10 cellular contexts compared by ENCODE assay signal in genomic region chr12:67540920-67541624, GRCh38.
DNase-seq lines count a peak whose midpoint lies in the region; ATAC-seq and TF ChIP-seq lines count a peak whose summit lies in the region.
"Had no signal": no experiment of that assay in that cellular context is flagged by ENCODE, and none has a peak within 500 bp of the region (broad histone marks: within the 10 kb centered on the region; RNA-seq: fewer than 3 reads in every experiment).

No MANE protein-coding gene starts in this region.

- in situ Hi-C loops in transverse colon (cut with MboI; ENCODE audit: low pct_ligation_motif_present in 1 of 4, low pct_unique_long_range_greater_than_20kb in 1 of 4, low sequenced_read_pairs in 3 of 4), result no loop called here

- no peaks in the 10 kb centered on the region for H3K36me3 Mint-ChIP-seq in activated T-helper 2 cell treated with anti-CD3 and anti-CD28 coated beads, Interferon-gamma antibody, Interleukin-2, Interleukin-4, amounts not matched to agents 10 μg/mL and 5 μg/mL and 100 μg/mL, durations not matched to agents 14 hours and 24 hours and 36 hours (ENCODE audit: low read depth)

- no peaks in the 10 kb centered on the region for H3K9me3 Mint-ChIP-seq in stimulated activated naive CD8-positive, alpha-beta T cell treated with anti-CD3 and anti-CD28 coated beads, Interleukin-15, amount 100 ng/mL, for 72 hours
- H3K9me3 Mint-ChIP-seq in activated T-helper 2 cell treated with anti-CD3 and anti-CD28 coated beads, Interferon-gamma antibody, Interleukin-2, Interleukin-4, amounts not matched to agents 10 μg/mL and 5 μg/mL and 100 μg/mL, durations not matched to agents 14 hours and 24 hours and 36 hours, result no peaks in the 10 kb centered on the region

- no peaks in the 10 kb centered on the region for H3K27me3 Mint-ChIP-seq in stimulated activated naive CD8-positive, alpha-beta T cell treated with anti-CD3 and anti-CD28 coated beads, Interleukin-15, amount 100 ng/mL, for 72 hours
- H3K27me3 Mint-ChIP-seq in activated T-helper 2 cell treated with anti-CD3 and anti-CD28 coated beads, Interferon-gamma antibody, Interleukin-2, Interleukin-4, amounts not matched to agents 10 μg/mL and 5 μg/mL and 100 μg/mL, durations not matched to agents 14 hours and 24 hours and 36 hours (ENCODE audit: low read depth), result peaks cover 3% of the 10 kb centered on the region

- no peak for TF ChIP-seq EP300 in transverse colon (IDR thresholded peaks at IDR 0.05; ENCODE audit: low read depth)

- H3K4me3 ChIP-seq in RWPE2 (ENCODE audit: severe bottlenecking), result no peak overlapping the region
- no peak overlapping the region for H3K4me3 ChIP-seq in aorta (ENCODE audit: low read length in 2 of 2)
- H3K4me3 ChIP-seq in transverse colon, result no peak overlapping the region

- intact Hi-C loops in activated T-helper 2 cell treated with anti-CD3 and anti-CD28 coated beads, Interferon-gamma antibody, Interleukin-2, Interleukin-4, amounts not matched to agents 10 μg/mL and 5 μg/mL and 100 μg/mL, durations not matched to agents 14 hours and 24 hours and 36 hours (cut with micrococcal nuclease), result no loop called here
- intact Hi-C loops in aorta (cut with DNase I) (no loop called here), transverse colon (cut with DNase I; ENCODE audit: low total_unique reads) (no loop called here)

- no peak overlapping the region for H3K27ac Mint-ChIP-seq in stimulated activated naive CD8-positive, alpha-beta T cell treated with anti-CD3 and anti-CD28 coated beads, Interleukin-15, amount 100 ng/mL, for 72 hours
- no peak overlapping the region for H3K27ac Mint-ChIP-seq in activated T-helper 2 cell treated with anti-CD3 and anti-CD28 coated beads, Interferon-gamma antibody, Interleukin-2, Interleukin-4, amounts not matched to agents 10 μg/mL and 5 μg/mL and 100 μg/mL, durations not matched to agents 14 hours and 24 hours and 36 hours

- no peak for DNase-seq in stimulated activated naive CD8-positive, alpha-beta T cell treated with anti-CD3 and anti-CD28 coated beads, Interleukin-15, amount 100 ng/mL, for 72 hours
- DNase-seq in stimulated activated naive CD8-positive, alpha-beta T cell treated with anti-CD3 and anti-CD28 coated beads, Interleukin-15, Interleukin-2, amounts not matched to agents 100 U/mL and 50 U/mL, for 24 hours, result no peak
- no peak for DNase-seq in RWPE2 (ENCODE audit: low spot score)
- no peak for DNase-seq in activated T-helper 2 cell treated with anti-CD3 and anti-CD28 coated beads, Interferon-gamma antibody, Interleukin-2, Interleukin-4, amounts not matched to agents 10 μg/mL and 5 μg/mL and 100 μg/mL, durations not matched to agents 14 hours and 24 hours and 36 hours (ENCODE audit: low spot score)
- no peak for DNase-seq in aorta
- DNase-seq in transverse colon, result no peak
- DNase-seq: kidney, T1000 had no signal

- H3K9me3 ChIP-seq in RWPE2 (ENCODE audit: severe bottlenecking), result no peaks in the 10 kb centered on the region
- H3K9me3 ChIP-seq in aorta (ENCODE audit: control insufficient read depth, low read length), result no peaks in the 10 kb centered on the region
- no peaks in the 10 kb centered on the region for H3K9me3 ChIP-seq in transverse colon

- peak overlapping the region in 1 of 2 donors; percentile 2 for H3K4me3 Mint-ChIP-seq in stimulated activated naive CD8-positive, alpha-beta T cell treated with anti-CD3 and anti-CD28 coated beads, Interleukin-15, amount 100 ng/mL, for 72 hours
- H3K4me3 Mint-ChIP-seq in activated T-helper 2 cell treated with anti-CD3 and anti-CD28 coated beads, Interferon-gamma antibody, Interleukin-2, Interleukin-4, amounts not matched to agents 10 μg/mL and 5 μg/mL and 100 μg/mL, durations not matched to agents 14 hours and 24 hours and 36 hours (ENCODE audit: low read depth), result no peak overlapping the region

- TF ChIP-seq CTCF in RWPE2 (IDR thresholded peaks at IDR 0.05; ENCODE audit: poor library complexity, severe bottlenecking), result no peak
- no peak for TF ChIP-seq CTCF in transverse colon (IDR thresholded peaks at IDR 0.05)

- 63 to 68% methylated on average over 8 of the region's 8 CpGs for WGBS in aorta, 2 donors
- WGBS in transverse colon (ENCODE audit: low coverage in 1 of 2), 2 donors, result 62 to 68% methylated on average over 6 to 8 of the region's 8 CpGs

- H3K4me1 ChIP-seq in RWPE2 (ENCODE audit: insufficient read depth, poor library complexity, severe bottlenecking) (peaks cover 16% of the 10 kb centered on the region), aorta (ENCODE audit: control insufficient read depth in 1 of 2, insufficient read depth in 2 of 2, low read length in 2 of 2) (no peaks in the 10 kb centered on the region), transverse colon (no peaks in the 10 kb centered on the region)

- H3K27me3 ChIP-seq in RWPE2 (ENCODE audit: insufficient read depth, poor library complexity, severe bottlenecking) (no peaks in the 10 kb centered on the region), aorta (ENCODE audit: control insufficient read depth in 1 of 2, insufficient read depth in 2 of 2, low read length in 1 of 2) (no peaks in the 10 kb centered on the region), transverse colon (no peaks in the 10 kb centered on the region)

- ATAC-seq in stimulated activated naive CD8-positive, alpha-beta T cell treated with anti-CD3 and anti-CD28 coated beads, Interleukin-15, amount 100 ng/mL, for 72 hours, result peak; percentile 73
- no peak for ATAC-seq in stimulated activated naive CD8-positive, alpha-beta T cell treated with anti-CD3 and anti-CD28 coated beads, Interleukin-15, Interleukin-2, amounts not matched to agents 100 U/mL and 50 U/mL, for 24 hours
- peak; percentile 83 for ATAC-seq in HG02884 (IDR thresholded peaks at IDR 0.05; ENCODE audit: unreplicated experiment)
- peak; percentile 91 for ATAC-seq in RWPE2 (ENCODE audit: low read depth)
- no peak for ATAC-seq in aorta (ENCODE audit: low FRiP score)
- ATAC-seq in GM18861 (IDR thresholded peaks at IDR 0.05; ENCODE audit: unreplicated experiment), result no peak

- H3K36me3 ChIP-seq in RWPE2 (ENCODE audit: low read depth) (no peaks in the 10 kb centered on the region), aorta (ENCODE audit: control insufficient read depth in 1 of 2, insufficient read depth in 2 of 2, low read length in 1 of 2) (no peaks in the 10 kb centered on the region), transverse colon (no peaks in the 10 kb centered on the region)

- H3K4me1 Mint-ChIP-seq in stimulated activated naive CD8-positive, alpha-beta T cell treated with anti-CD3 and anti-CD28 coated beads, Interleukin-15, amount 100 ng/mL, for 72 hours, result peaks cover 27% of the 10 kb centered on the region
- peaks cover 8% of the 10 kb centered on the region for H3K4me1 Mint-ChIP-seq in activated T-helper 2 cell treated with anti-CD3 and anti-CD28 coated beads, Interferon-gamma antibody, Interleukin-2, Interleukin-4, amounts not matched to agents 10 μg/mL and 5 μg/mL and 100 μg/mL, durations not matched to agents 14 hours and 24 hours and 36 hours (ENCODE audit: low read depth)

- no peak for TF ChIP-seq POLR2A in transverse colon (IDR thresholded peaks at IDR 0.05)

- H3K27ac ChIP-seq in RWPE2 (ENCODE audit: poor library complexity, severe bottlenecking) (peak overlapping the region; percentile 11), aorta (ENCODE audit: low read depth in 1 of 2, low read length in 2 of 2) (no peak overlapping the region), transverse colon (no peak overlapping the region)

Comparison
In these comparisons a context has a peak if more than half of its experiments do, and no peak if none do; other contexts are left out.
1. ATAC-seq: peak in stimulated activated naive CD8-positive, alpha-beta T cell treated with anti-CD3 and anti-CD28 coated beads, Interleukin-15, amount 100 ng/mL, for 72 hours (single experiment), HG02884 (single experiment) and RWPE2 (single experiment); none in stimulated activated naive CD8-positive, alpha-beta T cell treated with anti-CD3 and anti-CD28 coated beads, Interleukin-15, Interleukin-2, amounts not matched to agents 100 U/mL and 50 U/mL, for 24 hours (single experiment), aorta (single experiment) and GM18861 (single experiment).